In genomic region chr12:28872654-28873268, GRCh38 we compare ENCODE assay signal across 8 cellular contexts.
DNase-seq lines count a peak whose midpoint lies in the region; ATAC-seq, FAIRE-seq and TF ChIP-seq lines count a peak whose summit lies in the region.

No MANE protein-coding gene starts in this region.

- H3K23me2 ChIP-seq in H1 (ENCODE audit: low read depth, low read length) = no peaks in the 10 kb centered on the region

- no peak overlapping the region for H3K23ac ChIP-seq in H1 (ENCODE audit: insufficient read length)
- no peak overlapping the region for H3K23ac ChIP-seq in mesenchymal stem cell (ENCODE audit: low read length in 2 of 2)

- H2AFZ ChIP-seq in H1 (ENCODE audit: low read length) = no peak overlapping the region
- no peak overlapping the region for H2AFZ ChIP-seq in mesenchymal stem cell (ENCODE audit: low read depth, low read length)

- TF ChIP-seq CTCF in BE2C (IDR thresholded peaks at IDR 0.05; ENCODE audit: low read depth, low read length) (peak; percentile 97), H1 (IDR thresholded peaks at IDR 0.05; ENCODE audit: control extremely low read depth in 1 of 3, insufficient read depth in 1 of 3, low read depth in 1 of 3, low read length in 3 of 3) (peak; percentile 34 to 88 (median 80))

- H4K5ac ChIP-seq in H1 (ENCODE audit: insufficient read length, low read depth, low read length) = no peak overlapping the region

- peak; percentile 92 for FAIRE-seq in H1 (lab: Jason Lieb, UNC)

- H3K9me3 ChIP-seq in BE2C (no peaks in the 10 kb centered on the region), H1 (ENCODE audit: insufficient read depth in 2 of 2, low read depth in 1 of 2, low read length in 1 of 2) (no peaks in the 10 kb centered on the region), mesenchymal stem cell (ENCODE audit: control insufficient read depth, low read length) (no peaks in the 10 kb centered on the region)

- TF ChIP-seq RAD21 in H1 (IDR thresholded peaks at IDR 0.05 in 1 of 2, conservative IDR thresholded peaks at IDR 0.05 in 1 of 2; ENCODE audit: low read depth in 2 of 2, low read length in 2 of 2) = peak; percentile 91 to 92

- H2AK5ac ChIP-seq in H1 (ENCODE audit: low read depth, low read length) (no peak overlapping the region), mesenchymal stem cell (ENCODE audit: low read length, severe bottlenecking) (no peak overlapping the region)

- H3K79me2 ChIP-seq in H1 (ENCODE audit: control insufficient read depth in 1 of 2, insufficient read depth in 2 of 2, low read length in 2 of 2) = no peaks in the 10 kb centered on the region

- H3K18ac ChIP-seq in H1 (ENCODE audit: extremely low read depth, low read length) = no peak overlapping the region
- no peak overlapping the region for H3K18ac ChIP-seq in mesenchymal stem cell (ENCODE audit: low read depth in 1 of 2, low read length in 2 of 2)

- CTCF ChIA-PET in H1 (lab: Charles Lee; ENCODE audit: partially characterized antibody) = interaction anchor here (0.5 to 2.2 kb wide), 37 partner anchors 10 to 1011 kb away, joined by 3 to 9 read pairs (median 3); no protein-coding TSS in a partner anchor

- ATAC-seq in GM18511 (IDR thresholded peaks at IDR 0.05; ENCODE audit: unreplicated experiment) = peak; percentile 69
- no peak for ATAC-seq in GM21737 (IDR thresholded peaks at IDR 0.05; ENCODE audit: unreplicated experiment)

- H3K4me2 ChIP-seq in H1 (ENCODE audit: insufficient read depth in 1 of 2, low read depth in 2 of 2, low read length in 2 of 2) (no peak overlapping the region), mesenchymal stem cell (ENCODE audit: low read length, poor library complexity, severe bottlenecking) (no peak overlapping the region)

- H4K8ac ChIP-seq in H1 (ENCODE audit: extremely low read depth, insufficient read depth, low read length) (no peak overlapping the region), mesenchymal stem cell (ENCODE audit: low read length) (no peak overlapping the region)

- no peak overlapping the region for H3K27ac ChIP-seq in H1 (ENCODE audit: low read depth, low read length)
- no peak overlapping the region for H3K27ac ChIP-seq in mesenchymal stem cell (ENCODE audit: low read length, poor library complexity, severe bottlenecking)

- no peak overlapping the region for H3K14ac ChIP-seq in H1 (ENCODE audit: insufficient read length)
- H3K14ac ChIP-seq in mesenchymal stem cell (ENCODE audit: low read length in 2 of 2) = no peak overlapping the region

- no peak overlapping the region for H2BK20ac ChIP-seq in H1 (ENCODE audit: low read length)

- H3K79me1 ChIP-seq in H1 (ENCODE audit: low read depth, low read length) = no peaks in the 10 kb centered on the region
- no peaks in the 10 kb centered on the region for H3K79me1 ChIP-seq in mesenchymal stem cell (replicated peaks; ENCODE audit: low read length, poor library complexity, severe bottlenecking)

- H2BK12ac ChIP-seq in H1 (ENCODE audit: low read depth, low read length) = no peak overlapping the region
- no peak overlapping the region for H2BK12ac ChIP-seq in mesenchymal stem cell (ENCODE audit: low read length in 2 of 2)

- H3K4ac ChIP-seq in H1 (replicated peaks; ENCODE audit: insufficient read length, low read depth, low read length) (no peak overlapping the region), mesenchymal stem cell (ENCODE audit: low read depth in 1 of 2, low read length in 2 of 2) (no peak overlapping the region)

- H3K4me3 ChIP-seq in BE2C (ENCODE audit: low read depth, low read length) (no peak overlapping the region), H1 (ENCODE audit: extremely low read depth in 1 of 4, insufficient read depth in 2 of 4, low read depth in 3 of 4, low read length in 4 of 4) (no peak overlapping the region), mesenchymal stem cell (ENCODE audit: insufficient read depth in 1 of 2, low read depth in 1 of 2, low read length in 2 of 2) (no peak overlapping the region)

- H2BK120ac ChIP-seq in H1 (replicated peaks; ENCODE audit: low read depth, low read length) = no peak overlapping the region
- no peak overlapping the region for H2BK120ac ChIP-seq in mesenchymal stem cell (ENCODE audit: low read depth, low read length)

- H3K56ac ChIP-seq in H1 (replicated peaks; ENCODE audit: insufficient read length, low read depth, low read length) = no peak overlapping the region

- TF ChIP-seq POLR2A in H1 (IDR thresholded peaks at IDR 0.05; ENCODE audit: control extremely low read depth in 1 of 2, low read depth in 2 of 2, low read length in 2 of 2) = no peak

- H3K9ac ChIP-seq in H1 (replicated peaks in 1 of 4; ENCODE audit: extremely low read depth in 1 of 4, low read depth in 3 of 4, low read length in 3 of 4) = no peak overlapping the region
- no peak overlapping the region for H3K9ac ChIP-seq in mesenchymal stem cell (ENCODE audit: low read length)

- TF ChIP-seq EP300 in H1 (IDR thresholded peaks at IDR 0.05; ENCODE audit: borderline replicate concordance in 1 of 2, low read depth in 2 of 2, low read length in 2 of 2) = no peak

- no peaks in the 10 kb centered on the region for H4K20me1 ChIP-seq in H1 (replicated peaks in 1 of 2; ENCODE audit: control insufficient read depth in 1 of 2, insufficient read depth in 2 of 2, low read length in 2 of 2)

- H3K4me1 ChIP-seq in BE2C = peaks cover 5% of the 10 kb centered on the region; the same call in 1 of the 2 replicates
- H3K4me1 ChIP-seq in H1 (replicated peaks in 1 of 4; ENCODE audit: control insufficient read depth in 3 of 4, insufficient read depth in 4 of 4, low read length in 3 of 4) = peaks cover 0 to 4% (median 1%) of the 10 kb centered on the region in 4 experiments; a peak in 3 of 7 replicates
- H3K4me1 ChIP-seq in mesenchymal stem cell (ENCODE audit: control insufficient read depth, insufficient read depth, low read depth, low read length) = no peaks in the 10 kb centered on the region

- WGBS in H1 (ENCODE audit: extremely low coverage in 1 of 2, insufficient coverage in 1 of 2, insufficient read length in 1 of 2, insufficient replicate concordance in 2 of 2, low coverage in 1 of 2, low lambda C conversion rate in 2 of 2, missing lambda C conversion rate in 1 of 2), 2 experiments = 57% methylated on average over 7 of the region's 7 CpGs; no CpG with 5 or more reads in 1 of the 2 experiments
- WGBS in mesenchymal stem cell = 70% methylated on average over 5 of the region's 7 CpGs

- POLR2A ChIA-PET in H1 (lab: Charles Lee; ENCODE audit: partially characterized antibody) = no interaction called here

- H4K91ac ChIP-seq in H1 (replicated peaks; ENCODE audit: insufficient read length, low read length) = no peak overlapping the region
- H4K91ac ChIP-seq in mesenchymal stem cell (ENCODE audit: low read length) = no peak overlapping the region

- H2BK15ac ChIP-seq in H1 (ENCODE audit: low read length) (no peak overlapping the region), mesenchymal stem cell (ENCODE audit: low read depth, poor library complexity, severe bottlenecking) (no peak overlapping the region)

- no peaks in the 10 kb centered on the region for H3K27me3 ChIP-seq in BE2C
- peaks cover 0 to 3% (median 0%) of the 10 kb centered on the region in 4 experiments; a peak in 1 of 7 replicates for H3K27me3 ChIP-seq in H1 (replicated peaks in 1 of 4; ENCODE audit: control insufficient read depth in 3 of 4, extremely low read depth in 1 of 4, insufficient read depth in 3 of 4, low read length in 3 of 4)
- H3K27me3 ChIP-seq in mesenchymal stem cell (ENCODE audit: control insufficient read depth in 1 of 2, insufficient read depth in 1 of 2, low read length in 2 of 2) = no peaks in the 10 kb centered on the region

- H2BK5ac ChIP-seq in H1 (ENCODE audit: low read depth, low read length) (no peak overlapping the region), mesenchymal stem cell (ENCODE audit: low read depth, low read length, poor library complexity, severe bottlenecking) (no peak overlapping the region)

- DNase-seq in BE2C (peak; percentile 77), HuH-7.5 (ENCODE audit: low spot score) (peak; percentile 13), OCI-M1 (lab: John Stamatoyannopoulos, UW) (peak; percentile 78), H1 (ENCODE audit: low read depth in 1 of 2, low spot score in 2 of 2) (peak; percentile 34 to 77), mesenchymal stem cell (peak; percentile 43), NCI-H2227 treated with DMSO at 0.1 percent for 48 hours (lab: John Stamatoyannopoulos, UW) (no peak)

- no peaks in the 10 kb centered on the region for H3K36me3 ChIP-seq in BE2C
- H3K36me3 ChIP-seq in H1 (ENCODE audit: control insufficient read depth in 2 of 4, insufficient read depth in 4 of 4, low read length in 3 of 4) = no peaks in the 10 kb centered on the region
- no peaks in the 10 kb centered on the region for H3K36me3 ChIP-seq in mesenchymal stem cell (ENCODE audit: control insufficient read depth in 1 of 2, insufficient read depth in 2 of 2, low read depth in 1 of 2, low read length in 2 of 2)

TF ChIP-seq in H1, 55 proteins besides CTCF, POLR2A, EP300 and RAD21:
- no peak for TF ChIP-seq HDAC6 (IDR thresholded peaks at IDR 0.05; ENCODE audit: low read depth, low read length)
- no peak for TF ChIP-seq HDAC2 (IDR thresholded peaks at IDR 0.05; ENCODE audit: borderline replicate concordance in 1 of 2, low read depth in 2 of 2, low read length in 2 of 2)
- no peak for TF ChIP-seq RXRA (IDR thresholded peaks at IDR 0.05; ENCODE audit: insufficient read depth, low read depth, low read length)
- TF ChIP-seq BRCA1 (IDR thresholded peaks at IDR 0.05; ENCODE audit: low read depth, low read length) = no peak
TF ChIP-seq in H1: peak in this region for 0.
